Comparison of ENCODE assay signal across 20 cellular contexts in the genomic region with DNA sequence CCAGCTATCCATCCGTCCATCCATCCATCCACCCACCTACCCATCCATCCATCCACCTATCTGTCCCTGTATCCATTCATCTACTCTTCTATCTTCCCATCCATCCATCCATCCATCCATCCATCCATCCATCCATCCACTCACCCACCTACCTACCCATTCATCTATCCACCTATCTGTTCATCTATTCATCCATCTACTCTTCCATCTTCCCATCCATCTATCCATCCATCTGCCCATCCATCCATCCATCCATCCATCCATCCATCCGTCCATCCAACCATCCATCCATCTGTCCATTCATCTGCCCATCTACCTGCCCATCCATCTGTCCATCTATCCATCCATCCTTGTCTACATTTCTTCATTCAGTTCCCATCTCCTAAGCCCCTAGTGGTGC. TPM values are rescaled to one million over a fixed set of nuclear protein-coding genes. Genes with fewer than 3 reads are reported as not detected.
"Had no signal": no experiment of that assay in that cellular context is flagged by ENCODE, and none has a peak within 500 bp of the region (broad histone marks: within the 10 kb centered on the region; RNA-seq: fewer than 3 reads in every experiment).

No MANE protein-coding gene starts in this region.

- DNase-seq: KBM-7, MG63, NCI-H1092, NCI-H1105 treated with DMSO at 0.1 percent for 48 hours, NCI-H1417 treated with DMSO at 0.1 percent for 48 hours, NCI-H146, NCI-H1694 treated with DMSO at 0.1 percent for 48 hours, NCI-H1930, NCI-H2081, NCI-H2107, NCI-H2227 treated with DMSO at 0.1 percent for 48 hours, NCI-H524, NCI-H526 treated with DMSO at 0.1 percent for 48 hours, NCI-H774, Right ventricle myocardium superior, RPMI8226, SIG-M5 had no signal

- H3K36me3 ChIP-seq: MG63, SJSA1 had no signal

- H3K9me3 ChIP-seq: MG63, SJSA1 had no signal

- H3K27me3 ChIP-seq: MG63, SJSA1 had no signal

- H3K27ac ChIP-seq: SJSA1, SK-N-MC had no signal

- H3K4me3 ChIP-seq: MG63, SJSA1, SK-N-MC had no signal

RNA-seq across cellular contexts. Expression of a gene that starts 17.8 kb away (rescaled TPM):
- total RNA-seq: HT1080 had no signal

RNA-seq across cellular contexts. Expression of a gene that starts 57.0 kb away (rescaled TPM):
- total RNA-seq: HT1080 had no signal
